Comparison of ENCODE assay signal across 2 cellular contexts in genomic region chr11:8676458-8676857, GRCh38.
TF ChIP-seq lines count a peak whose summit lies in the region.

No MANE protein-coding gene starts in this region.

TF ChIP-seq in HepG2, 621 proteins besides CTCF, POLR2A, EP300 and RAD21:
- TF ChIP-seq ZFP91 (CRISPR knock-in tag; IDR thresholded peaks at IDR 0.05; ENCODE audit: borderline replicate concordance) (peak; percentile 43; the same call in 1 of the 2 replicates), MYNN (CRISPR knock-in tag; IDR thresholded peaks at IDR 0.05; ENCODE audit: low read depth) (no peak), ZNF652 (CRISPR knock-in tag; IDR thresholded peaks at IDR 0.05; ENCODE audit: borderline replicate concordance, low read depth) (peak; percentile 82), SNAPC4 (CRISPR knock-in tag; IDR thresholded peaks at IDR 0.05) (no peak), ZNF282 (IDR thresholded peaks at IDR 0.05; ENCODE audit: partially characterized antibody) (no peak), HCFC1 (IDR thresholded peaks at IDR 0.05; ENCODE audit: low read depth, low read length) (no peak), FOXP4 (CRISPR knock-in tag; IDR thresholded peaks at IDR 0.05) (no peak), ZNF776 (CRISPR knock-in tag; IDR thresholded peaks at IDR 0.05) (no peak)
TF ChIP-seq in HepG2: peak in this region for 2.

TF ChIP-seq in H1, 55 proteins besides CTCF, POLR2A, EP300 and RAD21:
- TF ChIP-seq EZH2 (IDR thresholded peaks at IDR 0.05; ENCODE audit: low read depth, low read length, severe bottlenecking) (no peak), CBX5 (IDR thresholded peaks at IDR 0.05; ENCODE audit: low read depth, low read length) (no peak), POU5F1 (IDR thresholded peaks at IDR 0.05; ENCODE audit: low read depth, low read length) (no peak), SUZ12 (IDR thresholded peaks at IDR 0.05; ENCODE audit: low read length) (no peak), YY1 (IDR thresholded peaks at IDR 0.05; ENCODE audit: low read depth, low read length) (no peak), SP1 (IDR thresholded peaks at IDR 0.05; ENCODE audit: low read depth, low read length) (no peak), FOSL1 (IDR thresholded peaks at IDR 0.05; ENCODE audit: insufficient read depth, low read depth, low read length) (no peak), SRF (IDR thresholded peaks at IDR 0.05; ENCODE audit: low read depth, low read length) (no peak), CHD1 (IDR thresholded peaks at IDR 0.05; ENCODE audit: low read depth, low read length) (no peak), BCL11A (IDR thresholded peaks at IDR 0.05; ENCODE audit: low read depth in 2 of 2, low read length in 2 of 2) (no peak), PHF8 (conservative IDR thresholded peaks at IDR 0.05; ENCODE audit: low read depth, low read length) (no peak)
